37 cellular contexts compared by ENCODE assay signal in the genomic region with DNA sequence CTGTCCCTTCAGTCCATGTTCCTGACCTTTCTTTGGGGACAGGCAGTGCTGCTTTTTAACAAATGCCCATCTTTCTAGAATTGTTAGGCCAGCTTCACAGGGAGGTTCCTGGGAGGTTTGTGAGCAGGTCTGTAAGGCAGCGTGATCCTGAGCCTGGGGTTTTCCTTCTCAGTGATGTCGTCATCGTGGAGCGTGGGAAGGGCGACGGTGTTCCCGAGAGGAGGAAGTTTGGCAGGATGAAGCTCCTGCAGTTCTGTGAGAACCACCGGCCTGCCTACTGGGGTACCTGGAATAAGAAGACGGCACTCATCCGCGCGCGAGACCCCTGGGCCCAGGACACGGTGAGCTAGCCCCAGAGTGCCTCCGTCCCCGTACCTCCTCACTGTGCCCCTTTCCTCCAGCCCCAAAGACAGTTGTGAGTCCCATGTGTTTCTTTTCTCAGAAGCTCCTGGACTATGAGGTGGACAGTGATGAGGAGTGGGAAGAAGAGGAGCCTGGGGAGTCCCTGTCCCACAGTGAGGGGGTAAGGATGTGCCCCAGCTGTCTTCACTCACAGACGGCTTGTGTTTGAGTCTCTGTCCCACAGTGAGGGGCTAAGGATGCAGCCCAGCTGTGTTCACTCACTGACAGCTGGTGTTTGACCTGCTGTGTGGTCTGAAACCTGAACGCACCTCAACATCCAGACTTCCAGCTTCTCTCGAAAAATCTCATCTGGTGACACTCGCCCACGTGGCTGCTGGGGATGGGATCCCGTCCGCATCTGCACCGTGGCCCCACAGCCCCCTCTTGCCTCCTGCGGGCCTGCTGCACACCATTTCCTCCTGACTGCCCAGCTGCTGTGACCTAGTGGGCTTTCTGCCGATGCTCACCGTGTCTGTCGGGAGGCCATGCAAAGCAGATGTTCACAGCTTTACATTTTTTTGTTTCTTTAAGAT. TPM values are rescaled to one million over a fixed set of nuclear protein-coding genes. Genes with fewer than 3 reads are reported as not detected.
DNase-seq lines count a peak whose midpoint lies in the region; ATAC-seq, FAIRE-seq and TF ChIP-seq lines count a peak whose summit lies in the region.
"Had no signal": no experiment of that assay in that cellular context is flagged by ENCODE, and none has a peak within 500 bp of the region (broad histone marks: within the 10 kb centered on the region; RNA-seq: fewer than 3 reads in every experiment).

No MANE protein-coding gene starts in this region.

- H3K27ac ChIP-seq in mammary epithelial cell (ENCODE audit: insufficient read depth, low read depth, low read length): no peak overlapping the region
- H3K27ac ChIP-seq in pancreas: no peak overlapping the region
- H3K27ac ChIP-seq: 22Rv1, colonic mucosa, epithelial cell of prostate, PC-9 had no signal

- H3K9me3 ChIP-seq in mammary epithelial cell (replicated peaks; ENCODE audit: insufficient read depth, low read length): no peaks in the 10 kb centered on the region
- H3K9me3 ChIP-seq in pancreas: no peaks in the 10 kb centered on the region
- H3K9me3 ChIP-seq: colonic mucosa, SK-N-SH had no signal

- FAIRE-seq in pancreas (lab: Jason Lieb, UNC) (no peak), urothelium cell line (lab: Jason Lieb, UNC) (no peak)
- FAIRE-seq: GM12878, HTR-8/SVneo, TTC549 had no signal

- BruUV-seq in mammary epithelial cell (replicated peaks; lab: Mats Ljungman, UMichigan): TSS peak; percentile 39

- 96% methylated on average over 24 of the region's 28 CpGs for WGBS in mammary epithelial cell (ENCODE audit: low coverage, missing lambda C conversion rate)
- WGBS in pancreas, 2 donors: 94% methylated on average over 28 of the region's 28 CpGs

- H3K79me2 ChIP-seq in mammary epithelial cell (ENCODE audit: insufficient read depth, low read length): no peaks in the 10 kb centered on the region

- no peak overlapping the region for H3K4me2 ChIP-seq in mammary epithelial cell (ENCODE audit: insufficient read depth, low read depth, low read length)
- H3K4me2 ChIP-seq: PC-9, SK-N-SH had no signal

- TF ChIP-seq CTCF in mammary epithelial cell (conservative IDR thresholded peaks at IDR 0.05 in 1 of 2, IDR thresholded peaks at IDR 0.05 in 1 of 2; ENCODE audit: extremely low read depth in 1 of 2, insufficient read depth in 1 of 2, low read depth in 1 of 2, low read length in 2 of 2): no peak
- no peak for TF ChIP-seq CTCF in pancreas (IDR thresholded peaks at IDR 0.05)

- no peak overlapping the region for H3K27ac Mint-ChIP-seq in activated CD4-positive, alpha-beta memory T cell treated with anti-CD3 and anti-CD28 coated beads for 36 hours
- no peak overlapping the region for H3K27ac Mint-ChIP-seq in activated CD4-positive, alpha-beta memory T cell treated with anti-CD3 and anti-CD28 coated beads, Interleukin-2, amount 10 ng/mL, durations not matched to agents 7 days and 5 days
- H3K27ac Mint-ChIP-seq in naive B cell: peak overlapping the region in 4 of 6 donors; percentile 33 to 90 (median 66)
- H3K27ac Mint-ChIP-seq in stimulated activated naive B cell treated with anti-CD40 and anti-IgM and Interleukin-4, amounts not matched to agents 10 μg/mL and 1 μg/mL and 100 μg/mL, for 72 hours: peak overlapping the region; percentile 47
- H3K27ac Mint-ChIP-seq: activated CD8-positive, alpha-beta T cell treated with anti-CD3 and anti-CD28 coated beads for 36 hours; activated T-helper 1 cell treated with anti-CD3 and anti-CD28 coated beads, Interleukin-12 subunit alpha, Interleukin-12 subunit beta, Interleukin-2, Interleukin-4 antibody, amounts not matched to agents 30 ng/mL and 10 ng/mL and 1 ng/mL, durations not matched to agents 14 hours and 24 hours and 36 hours; type B pancreatic cell had no signal

- H3K4me3 ChIP-seq in mammary epithelial cell (replicated peaks in 1 of 3; ENCODE audit: insufficient read depth in 1 of 3, low read depth in 2 of 3, low read length in 3 of 3) (no peak overlapping the region), pancreas (no peak overlapping the region)
- H3K4me3 ChIP-seq: colonic mucosa, GM12878, PC-9 had no signal

- H4K20me1 ChIP-seq in mammary epithelial cell (ENCODE audit: insufficient read depth, low read length): no peaks in the 10 kb centered on the region

- CTCF ChIA-PET in activated CD4-positive, alpha-beta memory T cell treated with anti-CD3 and anti-CD28 coated beads for 36 hours (lab: Charles Lee): no interaction called here
- CTCF ChIA-PET in activated CD4-positive, alpha-beta memory T cell treated with anti-CD3 and anti-CD28 coated beads, Interleukin-2, amount 10 ng/mL, durations not matched to agents 7 days and 5 days (lab: Charles Lee): no interaction called here
- CTCF ChIA-PET in mammary epithelial cell (lab: Charles Lee; ENCODE audit: low non-redundant PET): no interaction called here

- H3K9ac ChIP-seq in mammary epithelial cell (ENCODE audit: insufficient read depth, low read length): no peak overlapping the region
- H3K9ac ChIP-seq: SK-N-SH had no signal

- no peak for ATAC-seq in naive B cell (ENCODE audit: low read depth in 2 of 2)
- no peak for ATAC-seq in stimulated activated naive B cell treated with anti-CD40 and anti-IgM and Interleukin-4, amounts not matched to agents 10 μg/mL and 1 μg/mL and 100 μg/mL, for 72 hours (replicated peaks)
- ATAC-seq in pancreas: no peak
- ATAC-seq: activated CD4-positive, CD25-positive, alpha-beta regulatory T cell treated with anti-CD3 and anti-CD28 coated beads, Interleukin-2, amount 50 U/mL, for 24 hours; activated CD8-positive, alpha-beta T cell treated with anti-CD3 and anti-CD28 coated beads for 36 hours; GM12878; left colon; Right ventricle myocardium inferior had no signal

- no peak overlapping the region for H2AFZ ChIP-seq in mammary epithelial cell (ENCODE audit: low read depth, low read length)
- H2AFZ ChIP-seq: PC-9 had no signal

- DNase-seq in activated CD4-positive, alpha-beta memory T cell treated with anti-CD3 and anti-CD28 coated beads for 36 hours: no peak
- no peak for DNase-seq in activated CD4-positive, alpha-beta memory T cell treated with anti-CD3 and anti-CD28 coated beads, Interleukin-2, amount 10 ng/mL, durations not matched to agents 7 days and 5 days
- no peak for DNase-seq in mammary epithelial cell
- DNase-seq in naive B cell: no peak
- no peak for DNase-seq in stimulated activated naive B cell treated with anti-CD40 and anti-IgM and Interleukin-4, amounts not matched to agents 10 μg/mL and 1 μg/mL and 100 μg/mL, for 72 hours
- DNase-seq in pancreas: no peak
- no peak for DNase-seq in urothelium cell line (ENCODE audit: low spot score)
- no peak for DNase-seq in NCI-H1436 (lab: John Stamatoyannopoulos, UW)
- DNase-seq: activated CD8-positive, alpha-beta memory T cell treated with anti-CD3 and anti-CD28 coated beads, Interleukin-2, amount 50 U/mL, for 48 hours; activated CD8-positive, alpha-beta T cell treated with anti-CD3 and anti-CD28 coated beads for 36 hours; CD4-positive, alpha-beta memory T cell; colonic mucosa; DMS 273 treated with DMSO at 0.1 percent for 48 hours; effector CD8-positive, alpha-beta T cell; EL; H7; KG1; left colon; mesendoderm; MM.1S; NCI-H1436 treated with DMSO at 0.1 percent for 48 hours; NCI-H2081 treated with DMSO at 0.1 percent for 48 hours; NCI-H226; NCI-H69; PC-9; SK-N-SH; stimulated activated CD4-positive, alpha-beta T cell treated with anti-CD3 and anti-CD28 coated beads, Interleukin-4, amount 100 ng/mL, for 24 hours had no signal

- intact Hi-C loops in activated CD4-positive, alpha-beta memory T cell treated with anti-CD3 and anti-CD28 coated beads for 36 hours (cut with micrococcal nuclease): no loop called here
- intact Hi-C loops in mammary epithelial cell (cut with micrococcal nuclease) (no loop called here), pancreas (cut with DNase I) (no loop called here)

- no peaks in the 10 kb centered on the region for H3K27me3 Mint-ChIP-seq in activated CD4-positive, alpha-beta memory T cell treated with anti-CD3 and anti-CD28 coated beads for 36 hours
- no peaks in the 10 kb centered on the region for H3K27me3 Mint-ChIP-seq in activated CD4-positive, alpha-beta memory T cell treated with anti-CD3 and anti-CD28 coated beads, Interleukin-2, amount 10 ng/mL, durations not matched to agents 7 days and 5 days
- H3K27me3 Mint-ChIP-seq in naive B cell: no peaks in the 10 kb centered on the region
- H3K27me3 Mint-ChIP-seq in stimulated activated naive B cell treated with anti-CD40 and anti-IgM and Interleukin-4, amounts not matched to agents 10 μg/mL and 1 μg/mL and 100 μg/mL, for 72 hours: no peaks in the 10 kb centered on the region
- H3K27me3 Mint-ChIP-seq: activated CD8-positive, alpha-beta T cell treated with anti-CD3 and anti-CD28 coated beads for 36 hours; activated naive CD4-positive, alpha-beta T cell treated with anti-CD3 and anti-CD28 coated beads, Interleukin-2, amount 50 U/mL, for 24 hours; CD4-positive, alpha-beta memory T cell; type B pancreatic cell had no signal

- H3K36me3 ChIP-seq in mammary epithelial cell (ENCODE audit: insufficient read depth, low read length) (peaks cover 26% of the 10 kb centered on the region), pancreas (no peaks in the 10 kb centered on the region)
- H3K36me3 ChIP-seq: colonic mucosa had no signal

- H3K4me1 Mint-ChIP-seq in activated CD4-positive, alpha-beta memory T cell treated with anti-CD3 and anti-CD28 coated beads for 36 hours (ENCODE audit: low read depth): no peaks in the 10 kb centered on the region
- H3K4me1 Mint-ChIP-seq in activated CD4-positive, alpha-beta memory T cell treated with anti-CD3 and anti-CD28 coated beads, Interleukin-2, amount 10 ng/mL, durations not matched to agents 7 days and 5 days: no peaks in the 10 kb centered on the region
- H3K4me1 Mint-ChIP-seq in naive B cell: peaks cover 10 to 19% (median 16%) of the 10 kb centered on the region in 3 donors
- peaks cover 20 to 32% of the 10 kb centered on the region in 2 donors for H3K4me1 Mint-ChIP-seq in stimulated activated naive B cell treated with anti-CD40 and anti-IgM and Interleukin-4, amounts not matched to agents 10 μg/mL and 1 μg/mL and 100 μg/mL, for 72 hours
- H3K4me1 Mint-ChIP-seq: activated naive CD4-positive, alpha-beta T cell treated with anti-CD3 and anti-CD28 coated beads, Interleukin-2, amount 50 U/mL, for 24 hours had no signal

- POLR2A ChIA-PET in activated CD4-positive, alpha-beta memory T cell treated with anti-CD3 and anti-CD28 coated beads for 36 hours (lab: Charles Lee): no interaction called here
- POLR2A ChIA-PET in activated CD4-positive, alpha-beta memory T cell treated with anti-CD3 and anti-CD28 coated beads, Interleukin-2, amount 10 ng/mL, durations not matched to agents 7 days and 5 days (lab: Charles Lee): no interaction called here

- H3K27me3 ChIP-seq in mammary epithelial cell (ENCODE audit: insufficient read depth, low read length): no peaks in the 10 kb centered on the region
- no peaks in the 10 kb centered on the region for H3K27me3 ChIP-seq in pancreas
- H3K27me3 ChIP-seq: colonic mucosa had no signal

- no peaks in the 10 kb centered on the region for H3K4me1 ChIP-seq in mammary epithelial cell (ENCODE audit: insufficient read depth, low read length)
- no peaks in the 10 kb centered on the region for H3K4me1 ChIP-seq in pancreas
- H3K4me1 ChIP-seq: colonic mucosa had no signal

- no peaks in the 10 kb centered on the region for H3K9me3 Mint-ChIP-seq in activated CD4-positive, alpha-beta memory T cell treated with anti-CD3 and anti-CD28 coated beads for 36 hours
- H3K9me3 Mint-ChIP-seq in activated CD4-positive, alpha-beta memory T cell treated with anti-CD3 and anti-CD28 coated beads, Interleukin-2, amount 10 ng/mL, durations not matched to agents 7 days and 5 days: no peaks in the 10 kb centered on the region
- H3K9me3 Mint-ChIP-seq in naive B cell: no peaks in the 10 kb centered on the region
- H3K9me3 Mint-ChIP-seq in stimulated activated naive B cell treated with anti-CD40 and anti-IgM and Interleukin-4, amounts not matched to agents 10 μg/mL and 1 μg/mL and 100 μg/mL, for 72 hours: no peaks in the 10 kb centered on the region
- H3K9me3 Mint-ChIP-seq: activated CD8-positive, alpha-beta T cell treated with anti-CD3 and anti-CD28 coated beads for 36 hours; activated naive CD4-positive, alpha-beta T cell treated with anti-CD3 and anti-CD28 coated beads, Interleukin-2, amount 50 U/mL, for 24 hours; activated T-helper 1 cell treated with anti-CD3 and anti-CD28 coated beads, Interleukin-12 subunit alpha, Interleukin-12 subunit beta, Interleukin-2, Interleukin-4 antibody, amounts not matched to agents 30 ng/mL and 10 ng/mL and 1 ng/mL, durations not matched to agents 14 hours and 24 hours and 36 hours; type B pancreatic cell had no signal

- in situ Hi-C loops in mammary epithelial cell (cut with MboI; ENCODE audit: low sequenced_read_pairs in 2 of 2): no loop called here

- peaks cover 41% of the 10 kb centered on the region for H3K36me3 Mint-ChIP-seq in activated CD4-positive, alpha-beta memory T cell treated with anti-CD3 and anti-CD28 coated beads for 36 hours
- peaks cover 56% of the 10 kb centered on the region for H3K36me3 Mint-ChIP-seq in activated CD4-positive, alpha-beta memory T cell treated with anti-CD3 and anti-CD28 coated beads, Interleukin-2, amount 10 ng/mL, durations not matched to agents 7 days and 5 days (ENCODE audit: low read depth)
- H3K36me3 Mint-ChIP-seq in naive B cell: peaks cover 0 to 3% of the 10 kb centered on the region in 2 donors
- H3K36me3 Mint-ChIP-seq in stimulated activated naive B cell treated with anti-CD40 and anti-IgM and Interleukin-4, amounts not matched to agents 10 μg/mL and 1 μg/mL and 100 μg/mL, for 72 hours: peaks cover 49 to 52% of the 10 kb centered on the region in 2 donors

- H3K4me3 Mint-ChIP-seq in activated CD4-positive, alpha-beta memory T cell treated with anti-CD3 and anti-CD28 coated beads for 36 hours: peak overlapping the region; percentile 20
- no peak overlapping the region for H3K4me3 Mint-ChIP-seq in activated CD4-positive, alpha-beta memory T cell treated with anti-CD3 and anti-CD28 coated beads, Interleukin-2, amount 10 ng/mL, durations not matched to agents 7 days and 5 days
- H3K4me3 Mint-ChIP-seq in naive B cell: peak overlapping the region in 2 of 8 donors; percentile 31 to 64
- no peak overlapping the region for H3K4me3 Mint-ChIP-seq in stimulated activated naive B cell treated with anti-CD40 and anti-IgM and Interleukin-4, amounts not matched to agents 10 μg/mL and 1 μg/mL and 100 μg/mL, for 72 hours
- H3K4me3 Mint-ChIP-seq: activated CD8-positive, alpha-beta T cell treated with anti-CD3 and anti-CD28 coated beads for 36 hours; activated naive CD4-positive, alpha-beta T cell treated with anti-CD3 and anti-CD28 coated beads, Interleukin-2, amount 50 U/mL, for 24 hours; activated T-helper 1 cell treated with anti-CD3 and anti-CD28 coated beads, Interleukin-12 subunit alpha, Interleukin-12 subunit beta, Interleukin-2, Interleukin-4 antibody, amounts not matched to agents 30 ng/mL and 10 ng/mL and 1 ng/mL, durations not matched to agents 14 hours and 24 hours and 36 hours; CD4-positive, alpha-beta memory T cell; type B pancreatic cell had no signal

- dilution Hi-C loops in mammary epithelial cell (cut with HindIII; ENCODE audit: low sequenced_read_pairs): no loop called here

RNA-seq across cellular contexts. Expression of a gene that starts 27.1 kb away (rescaled TPM):
- 10 to 100 TPM; 61.6 to 63.5 TPM for total RNA-seq in activated CD4-positive, alpha-beta memory T cell treated with anti-CD3 and anti-CD28 coated beads for 36 hours
- 10 to 100 TPM; 71.7 to 82.5 TPM for total RNA-seq in activated CD4-positive, alpha-beta memory T cell treated with anti-CD3 and anti-CD28 coated beads, Interleukin-2, amount 10 ng/mL, durations not matched to agents 7 days and 5 days
- 10 to 100 TPM in 1 of 2 donors, 1 to 10 TPM in 1; 4.0 to 30.0 TPM for total RNA-seq in mammary epithelial cell
- polyA plus RNA-seq in mammary epithelial cell: 24.4 TPM
- polyA minus RNA-seq in mammary epithelial cell: 16.8 TPM
- polyA plus RNA-seq in naive B cell (ENCODE audit: low read depth in 6 of 6): 1 to 10 TPM in 5 of 6 donors, under 1 TPM in 1; 0.14 to 4.8 (median 2.7) TPM
- total RNA-seq in pancreas: 1 to 10 TPM; 2.8 to 5.0 (median 3.9) TPM
- polyA plus RNA-seq in pancreas: 1 to 10 TPM; 3.8 to 4.3 TPM

RNA-seq across cellular contexts. Expression of a gene that starts 28.1 kb away (rescaled TPM):
- total RNA-seq in activated CD4-positive, alpha-beta memory T cell treated with anti-CD3 and anti-CD28 coated beads for 36 hours: 10 to 100 TPM; 36.2 to 37.1 TPM
- 10 to 100 TPM; 49.6 to 50.1 TPM for total RNA-seq in activated CD4-positive, alpha-beta memory T cell treated with anti-CD3 and anti-CD28 coated beads, Interleukin-2, amount 10 ng/mL, durations not matched to agents 7 days and 5 days
- total RNA-seq in mammary epithelial cell (10 to 100 TPM; 81.0 to 87.7 TPM), pancreas (10 to 100 TPM; 57.2 to 79.3 (median 67.0) TPM)
- polyA plus RNA-seq in mammary epithelial cell (56.4 TPM), naive B cell (ENCODE audit: low read depth in 6 of 6) (1 to 10 TPM; 3.6 to 9.1 (median 5.6) TPM), pancreas (100 to 1,000 TPM; 110 to 130 TPM)
- polyA minus RNA-seq in mammary epithelial cell: 11.1 TPM

RNA-seq across cellular contexts. Expression of a gene that starts 29.2 kb away (rescaled TPM):
- total RNA-seq in activated CD4-positive, alpha-beta memory T cell treated with anti-CD3 and anti-CD28 coated beads for 36 hours: 10 to 100 TPM; 38.1 to 42.0 TPM
- total RNA-seq in activated CD4-positive, alpha-beta memory T cell treated with anti-CD3 and anti-CD28 coated beads, Interleukin-2, amount 10 ng/mL, durations not matched to agents 7 days and 5 days: 10 to 100 TPM; 62.1 to 64.0 TPM
- total RNA-seq in mammary epithelial cell (100 to 1,000 TPM in 1 of 2 donors, 10 to 100 TPM in 1; 80.5 to 149 TPM), pancreas (10 to 100 TPM; 25.9 to 31.1 (median 27.5) TPM)
- polyA plus RNA-seq in mammary epithelial cell (84.9 TPM), naive B cell (ENCODE audit: low read depth in 6 of 6) (10 to 100 TPM in 5 of 6 donors, 1 to 10 TPM in 1; 4.9 to 18.5 (median 12.7) TPM), pancreas (10 to 100 TPM; 27.1 to 34.2 TPM)
- 55.7 TPM for polyA minus RNA-seq in mammary epithelial cell

RNA-seq across cellular contexts. Expression of a gene that starts 42.6 kb away (rescaled TPM):
- total RNA-seq in activated CD4-positive, alpha-beta memory T cell treated with anti-CD3 and anti-CD28 coated beads for 36 hours: 10 to 100 TPM; 46.0 to 47.7 TPM
- 10 to 100 TPM; 47.1 to 50.6 TPM for total RNA-seq in activated CD4-positive, alpha-beta memory T cell treated with anti-CD3 and anti-CD28 coated beads, Interleukin-2, amount 10 ng/mL, durations not matched to agents 7 days and 5 days
- 10 to 100 TPM; 38.5 to 50.9 TPM for total RNA-seq in mammary epithelial cell
- 30.0 TPM for polyA plus RNA-seq in mammary epithelial cell
- 13.4 TPM for polyA minus RNA-seq in mammary epithelial cell
- 10 to 100 TPM in 4 of 6 donors, 1 to 10 TPM in 1, under 1 TPM in 1; 0.91 to 22.7 (median 11.5) TPM for polyA plus RNA-seq in naive B cell (ENCODE audit: low read depth in 6 of 6)
- total RNA-seq in pancreas: 10 to 100 TPM; 12.8 to 23.4 (median 16.3) TPM
- polyA plus RNA-seq in pancreas: 10 to 100 TPM; 32.8 to 32.9 TPM

Comparison
In these comparisons a context has a peak if more than half of its experiments do, and no peak if none do; other contexts are left out.
1. H3K27ac Mint-ChIP-seq: peak in naive B cell (4 of 6) and stimulated activated naive B cell treated with anti-CD40 and anti-IgM and Interleukin-4, amounts not matched to agents 10 μg/mL and 1 μg/mL and 100 μg/mL, for 72 hours (single experiment); none in activated CD4-positive, alpha-beta memory T cell treated with anti-CD3 and anti-CD28 coated beads for 36 hours (single experiment) and activated CD4-positive, alpha-beta memory T cell treated with anti-CD3 and anti-CD28 coated beads, Interleukin-2, amount 10 ng/mL, durations not matched to agents 7 days and 5 days (single experiment).